Comparison of ENCODE assay signal across 9 cellular contexts in genomic region chr2:124027182-124027581, GRCh38. TPM values are rescaled to one million over a fixed set of nuclear protein-coding genes. Genes with fewer than 3 reads are reported as not detected.
A peak's percentile ranks its signal among the peaks of the same experiment; 100 is the strongest.
DNase-seq lines count a peak whose midpoint lies in the region; ATAC-seq and TF ChIP-seq lines count a peak whose summit lies in the region.
"Had no signal": no experiment of that assay in that cellular context is flagged by ENCODE, and none has a peak within 500 bp of the region (broad histone marks: within the 10 kb centered on the region; RNA-seq: fewer than 3 reads in every experiment).

No MANE protein-coding gene starts in this region.

- peak overlapping the region; percentile 80 to 88 (median 87) for H3K4me3 Mint-ChIP-seq in brain
- H3K4me3 Mint-ChIP-seq: naive B cell had no signal

- peak; percentile 68 to 81 for TF ChIP-seq CTCF in brain (conservative IDR thresholded peaks at IDR 0.05)

- no peaks in the 10 kb centered on the region for H3K9me3 ChIP-seq in MG63

- H3K27me3 Mint-ChIP-seq in brain, result peaks cover 38% of the 10 kb centered on the region

- H3K27ac Mint-ChIP-seq in brain, result peak overlapping the region in 2 of 5 experiments; percentile 10 to 87
- H3K27ac Mint-ChIP-seq: naive B cell had no signal

- no peaks in the 10 kb centered on the region for H3K9me3 Mint-ChIP-seq in brain

- ATAC-seq in GM19463 (IDR thresholded peaks at IDR 0.05; ENCODE audit: unreplicated experiment), result peak; percentile 83

- no peaks in the 10 kb centered on the region for H3K36me3 ChIP-seq in MG63

- H3K4me1 Mint-ChIP-seq in brain, result peaks cover 22% of the 10 kb centered on the region

- H3K4me3 ChIP-seq in MG63, result no peak overlapping the region

- DNase-seq in D341Med (ENCODE audit: low spot score) (peak; percentile 63), HPDE6-E6E7 (ENCODE audit: extremely low spot score) (peak; percentile 23), NCI-H526 (lab: John Stamatoyannopoulos, UW) (peak; percentile 21 to 72), left kidney (ENCODE audit: low read depth, low spot score) (peak; percentile 81), MG63 (no peak)
- DNase-seq in stimulated activated CD4-positive, alpha-beta T cell treated with anti-CD3 and anti-CD28 coated beads, Interleukin-4, amount 100 ng/mL, for 24 hours, result no peak
- DNase-seq: naive B cell had no signal

- H3K27me3 ChIP-seq in MG63, result peaks cover 11% of the 10 kb centered on the region

- no peaks in the 10 kb centered on the region for H3K36me3 Mint-ChIP-seq in brain
- H3K36me3 Mint-ChIP-seq: naive B cell had no signal

RNA-seq across cellular contexts. Expression of gene CNTNAP5, which starts 2.1 kb away (rescaled TPM):
- polyA plus RNA-seq in brain (ENCODE audit: insufficient read depth, low read depth, low replicate concordance), result 0.90 TPM
- total RNA-seq in MG63 (2014; rRNA removed; shearing (Covaris generic); ENCODE audit: low replicate concordance), result not detected in 2 replicates

Comparison
In these comparisons a context has a peak if more than half of its experiments do, and no peak if none do; other contexts are left out.
1. DNase-seq: peak in D341Med (single experiment), HPDE6-E6E7 (single experiment), NCI-H526 (2 of 2) and left kidney (single experiment); none in stimulated activated CD4-positive, alpha-beta T cell treated with anti-CD3 and anti-CD28 coated beads, Interleukin-4, amount 100 ng/mL, for 24 hours (single experiment) and MG63 (single experiment).